In the genomic region with DNA sequence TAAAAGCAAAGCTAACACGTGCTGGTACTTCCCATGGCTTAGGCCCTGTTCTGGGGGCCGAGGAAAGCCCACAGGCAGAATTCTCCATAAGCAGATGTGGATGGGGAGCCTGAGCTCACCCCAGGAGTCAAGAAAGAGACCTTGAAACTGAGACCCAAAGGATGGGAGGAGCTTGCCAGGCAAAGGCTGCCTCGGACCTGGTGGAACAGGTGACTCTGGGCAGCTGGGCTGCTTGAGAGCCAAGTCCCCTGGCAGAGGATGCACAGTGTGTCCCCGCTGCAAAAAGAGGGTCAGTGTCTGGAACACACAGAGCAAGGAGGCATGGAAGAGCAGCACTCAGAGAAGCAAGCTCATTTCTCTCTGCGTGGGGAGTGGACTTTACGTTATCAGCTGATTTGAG, we compare ENCODE assay signal across 22 cellular contexts.
DNase-seq lines count a peak whose midpoint lies in the region; ATAC-seq, FAIRE-seq and TF ChIP-seq lines count a peak whose summit lies in the region.
"Had no signal": no experiment of that assay in that cellular context is flagged by ENCODE, and none has a peak within 500 bp of the region (broad histone marks: within the 10 kb centered on the region; RNA-seq: fewer than 3 reads in every experiment).

No MANE protein-coding gene starts in this region.

- H3K4ac ChIP-seq in H1 (replicated peaks; ENCODE audit: insufficient read length, low read depth, low read length) (no peak overlapping the region), neuronal stem cell (ENCODE audit: low read length) (no peak overlapping the region)

- CTCF ChIA-PET in H1 (lab: Charles Lee; ENCODE audit: partially characterized antibody) (interaction anchor here (0.6 to 0.9 kb wide), 3 partner anchors 14 to 141 kb away, joined by 3 read pairs; no protein-coding TSS in a partner anchor), SK-N-SH (lab: Yijun Ruan, JAX) (no interaction called here)

- H3K23ac ChIP-seq in H1 (ENCODE audit: insufficient read length) (no peak overlapping the region), neuronal stem cell (ENCODE audit: low read depth, low read length, poor library complexity) (no peak overlapping the region)

- H2BK12ac ChIP-seq in H1 (ENCODE audit: low read depth, low read length) (no peak overlapping the region; the same call in 1 of the 2 replicates), neuronal stem cell (ENCODE audit: low read length) (peak overlapping the region; percentile 47)

- H2BK15ac ChIP-seq in H1 (ENCODE audit: low read length) (0 out of 2 replicates have a peak overlapping the region, but pooled peaks have one; percentile 1), neuronal stem cell (ENCODE audit: low read length) (no peak overlapping the region)

- H2BK20ac ChIP-seq in H1 (ENCODE audit: low read length) = no peak overlapping the region

- DNase-seq in DMS53 (lab: John Stamatoyannopoulos, UW) = peak; percentile 4
- no peak for DNase-seq in DMS53 treated with DMSO at 0.1 percent for 48 hours (lab: John Stamatoyannopoulos, UW; ENCODE audit: unreplicated experiment)
- no peak for DNase-seq in H1 (ENCODE audit: low read depth in 1 of 2, low spot score in 2 of 2)
- DNase-seq in neuronal stem cell (ENCODE audit: low spot score) = no peak
- no peak for DNase-seq in EL
- DNase-seq in SK-N-SH = no peak
- DNase-seq: AML-193; Caco-2; CD4-positive, alpha-beta T cell; DMS79 treated with DMSO at 0.1 percent for 48 hours; GM23248; H7; IMR-90 had no signal

- H3K14ac ChIP-seq in H1 (ENCODE audit: insufficient read length) (no peak overlapping the region), neuronal stem cell (ENCODE audit: low read length) (no peak overlapping the region)

- H3K4me1 ChIP-seq in H1 (replicated peaks in 1 of 4; ENCODE audit: control insufficient read depth in 3 of 4, insufficient read depth in 4 of 4, low read length in 3 of 4) (peaks cover 0 to 3% (median 1%) of the 10 kb centered on the region in 4 experiments; a peak in 2 of 7 replicates), neuronal stem cell (ENCODE audit: control insufficient read depth in 2 of 2, insufficient read depth in 1 of 2, low read depth in 1 of 2, low read length in 2 of 2) (peaks cover 0 to 16% of the 10 kb centered on the region in 2 donors), SK-N-SH (ENCODE audit: control insufficient read depth in 1 of 2, insufficient read depth in 2 of 2, low read depth in 1 of 2, low read length in 1 of 2) (no peaks in the 10 kb centered on the region)
- H3K4me1 ChIP-seq: A549, Caco-2 had no signal

- H3K4me3 ChIP-seq in H1 (ENCODE audit: extremely low read depth in 1 of 4, insufficient read depth in 2 of 4, low read depth in 3 of 4, low read length in 4 of 4) (no peak overlapping the region), neuronal stem cell (ENCODE audit: low read length in 2 of 2) (no peak overlapping the region), SK-N-SH (ENCODE audit: low read depth in 2 of 2, low read length in 1 of 2) (no peak overlapping the region)
- H3K4me3 ChIP-seq: A549, GM23248, K562 had no signal

- H3K79me1 ChIP-seq in H1 (ENCODE audit: low read depth, low read length) (no peaks in the 10 kb centered on the region), neuronal stem cell (ENCODE audit: low read depth, low read length) (no peaks in the 10 kb centered on the region)

- TF ChIP-seq CTCF in H1 (IDR thresholded peaks at IDR 0.05; ENCODE audit: control extremely low read depth in 1 of 3, insufficient read depth in 1 of 3, low read depth in 1 of 3, low read length in 3 of 3) (no peak), SK-N-SH (IDR thresholded peaks at IDR 0.05) (no peak)

- no peaks in the 10 kb centered on the region for H3K9me2 ChIP-seq in SK-N-SH

- no peak overlapping the region for H4K5ac ChIP-seq in H1 (ENCODE audit: insufficient read length, low read depth, low read length)

- no peak overlapping the region for H4K91ac ChIP-seq in H1 (replicated peaks; ENCODE audit: insufficient read length, low read length)
- H4K91ac ChIP-seq in neuronal stem cell (ENCODE audit: low read depth, low read length, poor library complexity) = no peak overlapping the region

- no peak overlapping the region for H2AFZ ChIP-seq in H1 (ENCODE audit: low read length)
- no peak overlapping the region for H2AFZ ChIP-seq in neuronal stem cell (ENCODE audit: low read length)
- H2AFZ ChIP-seq in SK-N-SH (ENCODE audit: low read depth) = no peak overlapping the region
- H2AFZ ChIP-seq: GM23248 had no signal

- no peaks in the 10 kb centered on the region for H3K36me3 ChIP-seq in H1 (ENCODE audit: control insufficient read depth in 2 of 4, insufficient read depth in 4 of 4, low read length in 3 of 4)
- H3K36me3 ChIP-seq in neuronal stem cell (replicated peaks in 1 of 2; ENCODE audit: control insufficient read depth in 2 of 2, insufficient read depth in 2 of 2, low read length in 2 of 2) = no peaks in the 10 kb centered on the region
- no peaks in the 10 kb centered on the region for H3K36me3 ChIP-seq in SK-N-SH (replicated peaks in 1 of 2; ENCODE audit: control insufficient read depth in 1 of 2, insufficient read depth in 2 of 2, low read length in 1 of 2)

- H2BK5ac ChIP-seq in H1 (ENCODE audit: low read depth, low read length) (no peak overlapping the region), neuronal stem cell (ENCODE audit: low read length) (no peak overlapping the region)

- H3K9me3 ChIP-seq in H1 (ENCODE audit: insufficient read depth in 2 of 2, low read depth in 1 of 2, low read length in 1 of 2) = no peaks in the 10 kb centered on the region
- peaks cover 0 to 5% of the 10 kb centered on the region in 2 donors for H3K9me3 ChIP-seq in neuronal stem cell (replicated peaks in 1 of 2; ENCODE audit: control insufficient read depth in 2 of 2, insufficient read depth in 1 of 2, low read depth in 1 of 2, low read length in 2 of 2)
- H3K9me3 ChIP-seq in SK-N-SH = no peaks in the 10 kb centered on the region
- H3K9me3 ChIP-seq: A549, Caco-2 had no signal

- TF ChIP-seq EP300 in H1 (IDR thresholded peaks at IDR 0.05; ENCODE audit: borderline replicate concordance in 1 of 2, low read depth in 2 of 2, low read length in 2 of 2) (no peak), SK-N-SH (IDR thresholded peaks at IDR 0.05; ENCODE audit: borderline replicate concordance in 1 of 2, low read depth in 1 of 2, low read length in 1 of 2) (no peak)

- H3K79me2 ChIP-seq in H1 (ENCODE audit: control insufficient read depth in 1 of 2, insufficient read depth in 2 of 2, low read length in 2 of 2) = no peaks in the 10 kb centered on the region
- no peaks in the 10 kb centered on the region for H3K79me2 ChIP-seq in SK-N-SH (ENCODE audit: insufficient read depth)

- H3K4me2 ChIP-seq in H1 (ENCODE audit: insufficient read depth in 1 of 2, low read depth in 2 of 2, low read length in 2 of 2) (no peak overlapping the region), neuronal stem cell (ENCODE audit: insufficient read depth, low read length, poor library complexity, severe bottlenecking) (no peak overlapping the region), SK-N-SH (no peak overlapping the region)
- H3K4me2 ChIP-seq: A549 had no signal

- FAIRE-seq in H1 (lab: Jason Lieb, UNC) = no peak
- FAIRE-seq: A549, D721Med, G401.6, GM12892, HTR-8/SVneo, K562 had no signal

- H3F3A ChIP-seq in SK-N-SH (replicated peaks; ENCODE audit: insufficient read depth) = no peaks in the 10 kb centered on the region

- no peak overlapping the region for H2BK120ac ChIP-seq in H1 (replicated peaks; ENCODE audit: low read depth, low read length)
- no peak overlapping the region for H2BK120ac ChIP-seq in neuronal stem cell (ENCODE audit: low read depth, low read length)

- TF ChIP-seq RAD21 in H1 (IDR thresholded peaks at IDR 0.05 in 1 of 2, conservative IDR thresholded peaks at IDR 0.05 in 1 of 2; ENCODE audit: low read depth in 2 of 2, low read length in 2 of 2) (no peak), SK-N-SH (IDR thresholded peaks at IDR 0.05; ENCODE audit: low read length) (no peak)

- no peaks in the 10 kb centered on the region for H4K20me1 ChIP-seq in H1 (replicated peaks in 1 of 2; ENCODE audit: control insufficient read depth in 1 of 2, insufficient read depth in 2 of 2, low read length in 2 of 2)
- no peaks in the 10 kb centered on the region for H4K20me1 ChIP-seq in SK-N-SH (ENCODE audit: insufficient read depth)

- no peak overlapping the region for H3K56ac ChIP-seq in H1 (replicated peaks; ENCODE audit: insufficient read length, low read depth, low read length)

- H2AK5ac ChIP-seq in H1 (ENCODE audit: low read depth, low read length) (no peak overlapping the region), neuronal stem cell (ENCODE audit: low read depth, low read length) (peak overlapping the region; percentile 86)

- ATAC-seq in GM19023 (IDR thresholded peaks at IDR 0.05; ENCODE audit: unreplicated experiment) = no peak
- ATAC-seq: A549, K562 had no signal

- no peak for TF ChIP-seq POLR2A in H1 (IDR thresholded peaks at IDR 0.05; ENCODE audit: control extremely low read depth in 1 of 2, low read depth in 2 of 2, low read length in 2 of 2)

- no peaks in the 10 kb centered on the region; the same call in 1 of the 2 replicates for H3K23me2 ChIP-seq in H1 (ENCODE audit: low read depth, low read length)

- no peak overlapping the region for H3K27ac ChIP-seq in H1 (ENCODE audit: low read depth, low read length)
- H3K27ac ChIP-seq in neuronal stem cell (replicated peaks; ENCODE audit: low read length) = no peak overlapping the region
- H3K27ac ChIP-seq in SK-N-SH (ENCODE audit: low read depth in 2 of 2, low read length in 1 of 2) = no peak overlapping the region
- H3K27ac ChIP-seq: 22Rv1, A549, C4-2B, GM23248 had no signal

- H3K27me3 ChIP-seq in H1 (replicated peaks in 1 of 4; ENCODE audit: control insufficient read depth in 3 of 4, extremely low read depth in 1 of 4, insufficient read depth in 3 of 4, low read length in 3 of 4) (no peaks in the 10 kb centered on the region), neuronal stem cell (ENCODE audit: control insufficient read depth in 3 of 3, insufficient read depth in 3 of 3, low read depth in 1 of 3, low read length in 3 of 3) (no peaks in the 10 kb centered on the region), SK-N-SH (ENCODE audit: insufficient read depth) (no peaks in the 10 kb centered on the region)

- H3K18ac ChIP-seq in H1 (ENCODE audit: extremely low read depth, low read length) (no peak overlapping the region), neuronal stem cell (ENCODE audit: low read length) (peak overlapping the region; percentile 84)

- 76% methylated on average over 6 of the region's 6 CpGs; no CpG with 5 or more reads in 1 of the 2 experiments for WGBS in H1 (ENCODE audit: extremely low coverage in 1 of 2, insufficient coverage in 1 of 2, insufficient read length in 1 of 2, insufficient replicate concordance in 2 of 2, low coverage in 1 of 2, low lambda C conversion rate in 2 of 2, missing lambda C conversion rate in 1 of 2), 2 experiments
- WGBS in neuronal stem cell (ENCODE audit: extremely low coverage in 2 of 2, insufficient read length in 2 of 2, insufficient replicate concordance in 1 of 2), 2 donors = no CpG with 5 or more reads among the region's 6 CpGs
- WGBS in SK-N-SH (ENCODE audit: low lambda C conversion rate) = 23% methylated on average over 6 of the region's 6 CpGs

- H4K8ac ChIP-seq in H1 (ENCODE audit: extremely low read depth, insufficient read depth, low read length) = no peak overlapping the region
- H4K8ac ChIP-seq in neuronal stem cell (ENCODE audit: low read depth, low read length) = no peak overlapping the region

- POLR2A ChIA-PET in H1 (lab: Charles Lee; ENCODE audit: partially characterized antibody) (no interaction called here), SK-N-SH (lab: Yijun Ruan, JAX) (no interaction called here)

- no peak overlapping the region for H3K9ac ChIP-seq in H1 (replicated peaks in 1 of 4; ENCODE audit: extremely low read depth in 1 of 4, low read depth in 3 of 4, low read length in 3 of 4)
- H3K9ac ChIP-seq in neuronal stem cell (ENCODE audit: low read depth, low read length, poor library complexity) = peak overlapping the region; percentile 47
- H3K9ac ChIP-seq in SK-N-SH = no peak overlapping the region
- H3K9ac ChIP-seq: GM23248 had no signal
